In genomic region chr2:33313039-33313438, GRCh38 we compare ENCODE assay signal across 21 cellular contexts.
"Had no signal": no experiment of that assay in that cellular context is flagged by ENCODE, and none has a peak within 500 bp of the region (broad histone marks: within the 10 kb centered on the region; RNA-seq: fewer than 3 reads in every experiment).

No MANE protein-coding gene starts in this region.

- H3K4me3 Mint-ChIP-seq: activated CD8-positive, alpha-beta T cell treated with anti-CD3 and anti-CD28 coated beads for 36 hours; activated naive CD4-positive, alpha-beta T cell treated with anti-CD3 and anti-CD28 coated beads for 36 hours; activated naive CD8-positive, alpha-beta T cell; activated T-helper 1 cell treated with anti-CD3 and anti-CD28 coated beads, Interleukin-12 subunit alpha, Interleukin-12 subunit beta, Interleukin-2, Interleukin-4 antibody, amounts not matched to agents 30 ng/mL and 10 ng/mL and 1 ng/mL, durations not matched to agents 14 hours and 24 hours and 36 hours had no signal

- H3K9me3 Mint-ChIP-seq: activated CD8-positive, alpha-beta T cell treated with anti-CD3 and anti-CD28 coated beads for 36 hours; activated naive CD4-positive, alpha-beta T cell treated with anti-CD3 and anti-CD28 coated beads for 36 hours; activated T-helper 1 cell treated with anti-CD3 and anti-CD28 coated beads, Interleukin-12 subunit alpha, Interleukin-12 subunit beta, Interleukin-2, Interleukin-4 antibody, amounts not matched to agents 30 ng/mL and 10 ng/mL and 1 ng/mL, durations not matched to agents 14 hours and 24 hours and 36 hours had no signal

- H3K27ac ChIP-seq: adrenal gland, body of pancreas, PC-9, VCaP had no signal

- H3K9me3 ChIP-seq: adrenal gland, body of pancreas had no signal

- ATAC-seq: activated CD8-positive, alpha-beta T cell treated with anti-CD3 and anti-CD28 coated beads for 36 hours; body of pancreas had no signal

- H3K4me1 ChIP-seq: adrenal gland, body of pancreas had no signal

- DNase-seq: activated CD4-positive, CD25-positive, alpha-beta regulatory T cell; activated CD8-positive, alpha-beta memory T cell treated with anti-CD3 and anti-CD28 coated beads, Interleukin-2, amount 50 U/mL, for 4 hours; activated CD8-positive, alpha-beta T cell treated with anti-CD3 and anti-CD28 coated beads for 36 hours; activated gamma-delta T cell; activated naive CD4-positive, alpha-beta T cell treated with anti-CD3 and anti-CD28 coated beads for 36 hours; adrenal gland; anterior cingulate cortex; body of pancreas; central memory CD4-positive, alpha-beta T cell; MM.1S; NCI-H1105; NCI-H1436; NCI-H187; NCI-H2081; NCI-H510A treated with DMSO at 0.1 percent for 48 hours; PC-9; SHP77 treated with DMSO at 0.1 percent for 48 hours; T-helper 1 cell had no signal

- H3K27ac Mint-ChIP-seq: activated CD8-positive, alpha-beta T cell treated with anti-CD3 and anti-CD28 coated beads for 36 hours; activated naive CD4-positive, alpha-beta T cell treated with anti-CD3 and anti-CD28 coated beads for 36 hours; activated naive CD8-positive, alpha-beta T cell; activated T-helper 1 cell treated with anti-CD3 and anti-CD28 coated beads, Interleukin-12 subunit alpha, Interleukin-12 subunit beta, Interleukin-2, Interleukin-4 antibody, amounts not matched to agents 30 ng/mL and 10 ng/mL and 1 ng/mL, durations not matched to agents 14 hours and 24 hours and 36 hours had no signal

- H3K36me3 Mint-ChIP-seq: activated naive CD8-positive, alpha-beta T cell had no signal

- H3K27me3 ChIP-seq: adrenal gland, body of pancreas had no signal

- H3K4me3 ChIP-seq: adrenal gland, body of pancreas, PC-9 had no signal

- H3K36me3 ChIP-seq: adrenal gland had no signal
